2 cellular contexts compared by ENCODE assay signal in the genomic region with DNA sequence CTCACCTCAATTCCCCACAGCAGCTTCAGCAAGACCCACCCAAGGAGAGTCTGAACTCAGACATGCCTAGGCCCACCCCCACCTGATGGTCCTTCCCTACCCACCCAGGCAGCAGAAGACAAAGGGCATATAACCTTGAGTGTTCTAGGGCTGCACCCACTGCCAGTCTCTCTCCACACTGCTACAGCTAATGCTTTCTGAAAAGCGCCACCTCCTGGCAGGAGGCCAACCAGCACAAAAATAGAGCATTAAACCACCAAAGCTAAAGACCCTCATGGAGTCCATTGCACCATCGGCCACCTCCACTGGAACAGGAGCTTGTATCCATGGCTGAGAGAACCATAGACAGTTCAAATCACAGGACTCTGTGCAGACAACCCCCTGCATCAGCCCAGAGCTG.
TF ChIP-seq lines count a peak whose summit lies in the region.

No MANE protein-coding gene starts in this region.

TF ChIP-seq in HCT116, 20 proteins besides CTCF, POLR2A, EP300 and RAD21 (continued from another document):
- TF ChIP-seq JUND (IDR thresholded peaks at IDR 0.05) (no peak), POLR2AphosphoS5 (IDR thresholded peaks at IDR 0.05; ENCODE audit: low read depth, low read length) (no peak), EGR1 (IDR thresholded peaks at IDR 0.05; ENCODE audit: low read depth) (no peak), ZNF274 (IDR thresholded peaks at IDR 0.05; ENCODE audit: low read depth, low read length) (no peak), EZH2 (IDR thresholded peaks at IDR 0.05) (no peak), CBX3 (IDR thresholded peaks at IDR 0.05; ENCODE audit: low read depth) (no peak), EZH2phosphoT487 (IDR thresholded peaks at IDR 0.05; ENCODE audit: borderline replicate concordance) (no peak), CEBPB (IDR thresholded peaks at IDR 0.05; ENCODE audit: low read depth) (no peak), ELF1 (IDR thresholded peaks at IDR 0.05; ENCODE audit: borderline replicate concordance, low read depth) (no peak), SP1 (IDR thresholded peaks at IDR 0.05; ENCODE audit: low read depth) (no peak), FOSL1 (IDR thresholded peaks at IDR 0.05; ENCODE audit: low read depth) (no peak), SIN3A (IDR thresholded peaks at IDR 0.05; ENCODE audit: low read depth) (no peak), YY1 (IDR thresholded peaks at IDR 0.05; ENCODE audit: extremely low read depth, insufficient replicate concordance, low read depth, low read length) (no peak)
- TF ChIP-seq, protein P1, sequence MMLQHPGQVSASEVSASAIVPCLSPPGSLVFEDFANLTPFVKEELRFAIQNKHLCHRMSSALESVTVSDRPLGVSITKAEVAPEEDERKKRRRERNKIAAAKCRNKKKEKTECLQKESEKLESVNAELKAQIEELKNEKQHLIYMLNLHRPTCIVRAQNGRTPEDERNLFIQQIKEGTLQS (IDR thresholded peaks at IDR 0.05) = no peak
- TF ChIP-seq, protein P2, sequence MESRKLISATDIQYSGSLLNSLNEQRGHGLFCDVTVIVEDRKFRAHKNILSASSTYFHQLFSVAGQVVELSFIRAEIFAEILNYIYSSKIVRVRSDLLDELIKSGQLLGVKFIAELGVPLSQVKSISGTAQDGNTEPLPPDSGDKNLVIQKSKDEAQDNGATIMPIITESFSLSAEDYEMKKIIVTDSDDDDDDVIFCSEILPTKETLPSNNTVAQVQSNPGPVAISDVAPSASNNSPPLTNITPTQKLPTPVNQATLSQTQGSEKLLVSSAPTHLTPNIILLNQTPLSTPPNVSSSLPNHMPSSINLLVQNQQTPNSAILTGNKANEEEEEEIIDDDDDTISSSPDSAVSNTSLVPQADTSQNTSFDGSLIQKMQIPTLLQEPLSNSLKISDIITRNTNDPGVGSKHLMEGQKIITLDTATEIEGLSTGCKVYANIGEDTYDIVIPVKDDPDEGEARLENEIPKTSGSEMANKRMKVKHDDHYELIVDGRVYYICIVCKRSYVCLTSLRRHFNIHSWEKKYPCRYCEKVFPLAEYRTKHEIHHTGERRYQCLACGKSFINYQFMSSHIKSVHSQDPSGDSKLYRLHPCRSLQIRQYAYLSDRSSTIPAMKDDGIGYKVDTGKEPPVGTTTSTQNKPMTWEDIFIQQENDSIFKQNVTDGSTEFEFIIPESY (IDR thresholded peaks at IDR 0.05; ENCODE audit: extremely low read depth, insufficient replicate concordance, low read length) = no peak
- TF ChIP-seq, protein P3, sequence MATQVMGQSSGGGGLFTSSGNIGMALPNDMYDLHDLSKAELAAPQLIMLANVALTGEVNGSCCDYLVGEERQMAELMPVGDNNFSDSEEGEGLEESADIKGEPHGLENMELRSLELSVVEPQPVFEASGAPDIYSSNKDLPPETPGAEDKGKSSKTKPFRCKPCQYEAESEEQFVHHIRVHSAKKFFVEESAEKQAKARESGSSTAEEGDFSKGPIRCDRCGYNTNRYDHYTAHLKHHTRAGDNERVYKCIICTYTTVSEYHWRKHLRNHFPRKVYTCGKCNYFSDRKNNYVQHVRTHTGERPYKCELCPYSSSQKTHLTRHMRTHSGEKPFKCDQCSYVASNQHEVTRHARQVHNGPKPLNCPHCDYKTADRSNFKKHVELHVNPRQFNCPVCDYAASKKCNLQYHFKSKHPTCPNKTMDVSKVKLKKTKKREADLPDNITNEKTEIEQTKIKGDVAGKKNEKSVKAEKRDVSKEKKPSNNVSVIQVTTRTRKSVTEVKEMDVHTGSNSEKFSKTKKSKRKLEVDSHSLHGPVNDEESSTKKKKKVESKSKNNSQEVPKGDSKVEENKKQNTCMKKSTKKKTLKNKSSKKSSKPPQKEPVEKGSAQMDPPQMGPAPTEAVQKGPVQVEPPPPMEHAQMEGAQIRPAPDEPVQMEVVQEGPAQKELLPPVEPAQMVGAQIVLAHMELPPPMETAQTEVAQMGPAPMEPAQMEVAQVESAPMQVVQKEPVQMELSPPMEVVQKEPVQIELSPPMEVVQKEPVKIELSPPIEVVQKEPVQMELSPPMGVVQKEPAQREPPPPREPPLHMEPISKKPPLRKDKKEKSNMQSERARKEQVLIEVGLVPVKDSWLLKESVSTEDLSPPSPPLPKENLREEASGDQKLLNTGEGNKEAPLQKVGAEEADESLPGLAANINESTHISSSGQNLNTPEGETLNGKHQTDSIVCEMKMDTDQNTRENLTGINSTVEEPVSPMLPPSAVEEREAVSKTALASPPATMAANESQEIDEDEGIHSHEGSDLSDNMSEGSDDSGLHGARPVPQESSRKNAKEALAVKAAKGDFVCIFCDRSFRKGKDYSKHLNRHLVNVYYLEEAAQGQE (IDR thresholded peaks at IDR 0.05; ENCODE audit: low read depth) = no peak
TF ChIP-seq in HCT116: peak in this region for 0.

TF ChIP-seq in K562, 482 proteins besides CTCF, POLR2A, EP300 and RAD21 (continued from another document):
- no peak for TF ChIP-seq ZFP1 (CRISPR knock-in tag; IDR thresholded peaks at IDR 0.05)
